In genomic region chr4:183038436-183038835, GRCh38 we compare ENCODE assay signal across 22 cellular contexts.
"Had no signal": no experiment of that assay in that cellular context is flagged by ENCODE, and none has a peak within 500 bp of the region (broad histone marks: within the 10 kb centered on the region; RNA-seq: fewer than 3 reads in every experiment).

No MANE protein-coding gene starts in this region.

- H3K9me3 ChIP-seq: esophagus squamous epithelium, gastrocnemius medialis, heart right ventricle, left lung, lower lobe of right lung, mucosa of descending colon had no signal

- H3K4me3 Mint-ChIP-seq: mesothelial cell of epicardium, naive B cell had no signal

- H3K27me3 ChIP-seq: esophagus squamous epithelium, gastrocnemius medialis, left lung had no signal

- H3K27ac Mint-ChIP-seq: mesothelial cell of epicardium, naive B cell had no signal

- H3K4me1 Mint-ChIP-seq: naive B cell had no signal

- H3K4me3 ChIP-seq: coronary artery, dorsolateral prefrontal cortex, esophagus squamous epithelium, gastrocnemius medialis, heart right ventricle, left lung, lower lobe of right lung, mucosa of descending colon had no signal

- H3K36me3 Mint-ChIP-seq: mesothelial cell of epicardium had no signal

- H3K9me3 Mint-ChIP-seq: mesothelial cell of epicardium had no signal

- ATAC-seq: esophagus mucosa, gastrocnemius medialis, heart right ventricle, left cardiac atrium, left lung, left ventricle myocardium superior, lower lobe of right lung, mucosa of descending colon had no signal

- H3K4me1 ChIP-seq: esophagus squamous epithelium, gastrocnemius medialis, heart right ventricle, left lung, lower lobe of right lung had no signal

- H3K36me3 ChIP-seq: esophagus squamous epithelium, gastrocnemius medialis, heart right ventricle, left lung, lower lobe of right lung had no signal

- H3K27ac ChIP-seq: coronary artery, dorsolateral prefrontal cortex, esophagus squamous epithelium, gastrocnemius medialis, heart right ventricle, left lung, lower lobe of right lung had no signal

- DNase-seq: dermis blood vessel endothelial cell; dorsolateral prefrontal cortex; effector CD4-positive, alpha-beta T cell; effector memory CD4-positive, alpha-beta T cell; esophagus squamous epithelium; foreskin fibroblast; foreskin melanocyte; gastrocnemius medialis; glutamatergic neuron; head of caudate nucleus; heart right ventricle; hippocampal formation; left cardiac atrium; left lung; left ventricle myocardium superior; lower lobe of right lung; mesenchymal stem cell; mucosa of descending colon; naive B cell had no signal
